20 cellular contexts compared by ENCODE assay signal in genomic region chr2:199433204-199433832, GRCh38. TPM values are rescaled to one million over a fixed set of nuclear protein-coding genes. Genes with fewer than 3 reads are reported as not detected.
DNase-seq lines count a peak whose midpoint lies in the region; ATAC-seq, FAIRE-seq and TF ChIP-seq lines count a peak whose summit lies in the region.
"Had no signal": no experiment of that assay in that cellular context is flagged by ENCODE, and none has a peak within 500 bp of the region (broad histone marks: within the 10 kb centered on the region; RNA-seq: fewer than 3 reads in every experiment).

No MANE protein-coding gene starts in this region.

- peaks cover 13% of the 10 kb centered on the region for H3K4me1 Mint-ChIP-seq in astrocyte (ENCODE audit: low read depth, unreplicated experiment)
- peaks cover 27% of the 10 kb centered on the region for H3K4me1 Mint-ChIP-seq in neural progenitor cell
- H3K4me1 Mint-ChIP-seq: activated naive CD4-positive, alpha-beta T cell treated with anti-CD3 and anti-CD28 coated beads, Interleukin-2, amount 10 ng/mL, durations not matched to agents 7 days and 5 days had no signal

- H3K4me2 ChIP-seq in astrocyte (ENCODE audit: low read length), result no peak overlapping the region
- H3K4me2 ChIP-seq in neural progenitor cell, result no peak overlapping the region

- no peak overlapping the region for H3K27ac Mint-ChIP-seq in astrocyte (ENCODE audit: unreplicated experiment)
- H3K27ac Mint-ChIP-seq in neural progenitor cell, result no peak overlapping the region
- H3K27ac Mint-ChIP-seq: activated naive CD4-positive, alpha-beta T cell treated with anti-CD3 and anti-CD28 coated beads, Interleukin-2, amount 10 ng/mL, durations not matched to agents 7 days and 5 days had no signal

- no peaks in the 10 kb centered on the region for H3F3A ChIP-seq in neural progenitor cell (ENCODE audit: low read depth)

- H3K9me3 Mint-ChIP-seq in astrocyte (ENCODE audit: unreplicated experiment), result no peaks in the 10 kb centered on the region
- H3K9me3 Mint-ChIP-seq in neural progenitor cell, result no peaks in the 10 kb centered on the region
- H3K9me3 Mint-ChIP-seq: activated naive CD4-positive, alpha-beta T cell treated with anti-CD3 and anti-CD28 coated beads, Interleukin-2, amount 10 ng/mL, durations not matched to agents 7 days and 5 days had no signal

- FAIRE-seq in astrocyte (lab: Jason Lieb, UNC), result peak; percentile 17

- H3K4me3 Mint-ChIP-seq in astrocyte (ENCODE audit: unreplicated experiment), result no peak overlapping the region
- no peak overlapping the region for H3K4me3 Mint-ChIP-seq in neural progenitor cell
- H3K4me3 Mint-ChIP-seq: activated naive CD4-positive, alpha-beta T cell treated with anti-CD3 and anti-CD28 coated beads, Interleukin-2, amount 10 ng/mL, durations not matched to agents 7 days and 5 days had no signal

- H3K27ac ChIP-seq in astrocyte (ENCODE audit: low read depth, low read length) (no peak overlapping the region), neural progenitor cell (no peak overlapping the region)
- H3K27ac ChIP-seq: ascending aorta, heart left ventricle, RWPE1, skin epidermis, vagina had no signal

- H3K9ac ChIP-seq in astrocyte (ENCODE audit: low read length) (no peak overlapping the region), neural progenitor cell (no peak overlapping the region)

- peaks cover 2% of the 10 kb centered on the region for H3K36me3 ChIP-seq in astrocyte (ENCODE audit: insufficient read depth, low read length)
- H3K36me3 ChIP-seq in neural progenitor cell, result no peaks in the 10 kb centered on the region
- H3K36me3 ChIP-seq: heart left ventricle, vagina had no signal

- H3K27me3 Mint-ChIP-seq in astrocyte (ENCODE audit: low read depth, unreplicated experiment) (no peaks in the 10 kb centered on the region), neural progenitor cell (ENCODE audit: insufficient read depth, low read depth) (no peaks in the 10 kb centered on the region)
- H3K27me3 Mint-ChIP-seq: activated naive CD4-positive, alpha-beta T cell treated with anti-CD3 and anti-CD28 coated beads, Interleukin-2, amount 10 ng/mL, durations not matched to agents 7 days and 5 days had no signal

- no peak overlapping the region for H2AFZ ChIP-seq in astrocyte (ENCODE audit: low read depth, low read length)
- H2AFZ ChIP-seq in neural progenitor cell (replicated peaks), result no peak overlapping the region

- H3K4me1 ChIP-seq in astrocyte (ENCODE audit: insufficient read depth, low read length) (peaks cover 6% of the 10 kb centered on the region), neural progenitor cell (peaks cover 7% of the 10 kb centered on the region)
- H3K4me1 ChIP-seq: ascending aorta, heart left ventricle, vagina had no signal

- no peak for ATAC-seq in GM18907 (IDR thresholded peaks at IDR 0.05; ENCODE audit: unreplicated experiment)
- ATAC-seq: heart left ventricle had no signal

- no peaks in the 10 kb centered on the region for H3K27me3 ChIP-seq in astrocyte (ENCODE audit: insufficient read depth, low read length)
- no peaks in the 10 kb centered on the region for H3K27me3 ChIP-seq in neural progenitor cell
- H3K27me3 ChIP-seq: ascending aorta, heart left ventricle, vagina had no signal

- no peak for TF ChIP-seq CTCF in astrocyte (IDR thresholded peaks at IDR 0.05; ENCODE audit: insufficient read depth, low read depth, low read length)
- peak; percentile 24 for TF ChIP-seq CTCF in neural progenitor cell (IDR thresholded peaks at IDR 0.05)

- peak; percentile 27 for DNase-seq in Daoy (ENCODE audit: low read depth)
- DNase-seq in LoVo (ENCODE audit: low spot score), result peak; percentile 61
- DNase-seq in astrocyte (ENCODE audit: low read depth), result no peak
- peak; percentile 27 for DNase-seq in neural progenitor cell (ENCODE audit: low spot score)
- no peak for DNase-seq in NCI-H226
- DNase-seq in DMS114 treated with DMSO at 0.1 percent for 48 hours (lab: John Stamatoyannopoulos, UW; ENCODE audit: unreplicated experiment), result no peak
- DNase-seq: activated naive CD4-positive, alpha-beta T cell treated with anti-CD3 and anti-CD28 coated beads, Interleukin-2, amount 10 ng/mL, durations not matched to agents 7 days and 5 days; DMS153; effector memory CD4-positive, alpha-beta T cell; GOT3; heart left ventricle; IMR-90; NCI-H2029 treated with DMSO at 0.1 percent for 48 hours; stimulated activated CD8-positive, alpha-beta memory T cell treated with anti-CD3 and anti-CD28 coated beads, Interleukin-4, amount 100 ng/mL, for 48 hours; substantia nigra had no signal

- H3K4me3 ChIP-seq in astrocyte (ENCODE audit: insufficient read depth, low read depth, low read length) (no peak overlapping the region), neural progenitor cell (no peak overlapping the region)
- H3K4me3 ChIP-seq: ascending aorta, heart left ventricle, skin epidermis, vagina had no signal

- peaks cover 2% of the 10 kb centered on the region for H3K36me3 Mint-ChIP-seq in astrocyte (ENCODE audit: low read depth, unreplicated experiment)
- no peaks in the 10 kb centered on the region for H3K36me3 Mint-ChIP-seq in neural progenitor cell
- H3K36me3 Mint-ChIP-seq: activated naive CD4-positive, alpha-beta T cell treated with anti-CD3 and anti-CD28 coated beads, Interleukin-2, amount 10 ng/mL, durations not matched to agents 7 days and 5 days had no signal

- H3K79me2 ChIP-seq in astrocyte (ENCODE audit: insufficient read depth, low read length) (peaks cover 7% of the 10 kb centered on the region), neural progenitor cell (ENCODE audit: low read depth) (no peaks in the 10 kb centered on the region)

- H3K9me3 ChIP-seq in astrocyte (ENCODE audit: insufficient read depth, low read depth, low read length) (no peaks in the 10 kb centered on the region), neural progenitor cell (ENCODE audit: low read depth) (no peaks in the 10 kb centered on the region)
- H3K9me3 ChIP-seq: ascending aorta, heart left ventricle, vagina had no signal

- H4K20me1 ChIP-seq in astrocyte (ENCODE audit: insufficient read depth, low read length) (no peaks in the 10 kb centered on the region), neural progenitor cell (ENCODE audit: low read depth) (no peaks in the 10 kb centered on the region)

RNA-seq across cellular contexts. Expression of gene SATB2, which starts 24.4 kb away (rescaled TPM):
- 8.2 and 11.5 TPM in 2 replicates for total RNA-seq in Daoy (2014; rRNA removed; shearing (Covaris generic))
- 11.6 and 12.3 TPM in 2 replicates for total RNA-seq in astrocyte
- 2.2 and 3.7 TPM in 2 replicates for total RNA-seq in neural progenitor cell (ENCODE audit: low replicate concordance)

Comparison
In these comparisons a context has a peak if more than half of its experiments do, and no peak if none do; other contexts are left out.
1. DNase-seq: peak in Daoy (single experiment), LoVo (single experiment) and neural progenitor cell (single experiment); none in astrocyte (single experiment), NCI-H226 (single experiment) and DMS114 treated with DMSO at 0.1 percent for 48 hours (single experiment).